In the genomic region with DNA sequence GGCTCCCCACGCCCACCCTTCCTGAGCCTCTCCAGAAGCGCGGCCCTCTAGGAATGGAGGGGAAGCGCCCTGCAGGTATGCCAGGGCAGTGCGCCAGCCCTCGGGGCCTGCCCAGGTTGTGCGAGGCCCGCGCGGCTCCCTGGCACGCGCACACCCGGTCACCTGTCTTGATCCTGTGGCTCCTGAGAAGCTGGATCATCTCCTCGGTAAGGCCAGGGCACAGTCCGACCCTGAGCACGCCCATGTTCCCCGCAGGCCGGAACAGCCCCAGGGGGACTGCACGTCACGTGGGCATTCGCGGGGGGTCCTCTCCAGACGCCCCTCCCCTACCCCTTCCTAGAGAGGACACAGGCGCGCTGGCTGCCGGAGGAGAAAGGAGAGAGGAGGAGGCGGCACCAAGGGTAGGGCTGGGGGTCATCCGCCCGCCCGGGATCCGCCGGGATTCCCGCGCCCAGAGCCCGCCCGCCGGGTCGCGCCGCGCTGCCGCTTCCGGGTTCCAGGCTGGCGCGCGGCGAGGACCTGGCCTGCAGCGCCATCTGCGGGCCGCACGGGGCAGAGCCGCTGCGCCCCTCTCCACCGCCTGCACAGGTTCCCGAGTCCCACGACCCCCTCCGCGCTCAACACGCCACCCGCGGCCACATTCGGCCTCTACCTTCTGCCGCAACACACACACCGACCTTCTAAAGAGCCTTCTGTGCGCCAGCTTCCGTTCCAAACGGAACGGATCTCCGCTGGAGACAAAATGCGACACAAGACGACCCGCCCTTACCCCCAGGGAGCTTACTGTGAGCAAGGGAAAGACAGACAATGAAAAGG, we compare ENCODE assay signal across 1 cellular context.
TF ChIP-seq lines count a peak whose summit lies in the region.

A gene (minus strand): TSS at position 491 of the 816 bp plus-strand sequence. CDS start 247 bp downstream, at position 244.

TF ChIP-seq in HepG2, 621 proteins besides CTCF, POLR2A, EP300 and RAD21 (continued from another document and continues in another):
- TF ChIP-seq RELA (CRISPR knock-in tag; IDR thresholded peaks at IDR 0.05) (no peak), HNF4G (IDR thresholded peaks at IDR 0.05; ENCODE audit: borderline replicate concordance, low read depth, low read length) (no peak), HNF4G (CRISPR knock-in tag; IDR thresholded peaks at IDR 0.05; ENCODE audit: borderline replicate concordance, low read depth) (0 out of 2 replicates have a peak, but pooled peaks have one; percentile 16), ZNF83 (CRISPR knock-in tag; IDR thresholded peaks at IDR 0.05; ENCODE audit: borderline replicate concordance) (no peak), HNRNPLL (IDR thresholded peaks at IDR 0.05; ENCODE audit: low read depth, low read length, poor library complexity, severe bottlenecking) (peak; percentile 67), ZNF672 (CRISPR knock-in tag; IDR thresholded peaks at IDR 0.05) (no peak), NFIB (CRISPR knock-in tag; IDR thresholded peaks at IDR 0.05; ENCODE audit: borderline replicate concordance) (no peak), ZNF501 (CRISPR knock-in tag; IDR thresholded peaks at IDR 0.05) (0 out of 2 replicates have a peak, but pooled peaks have one; percentile 19), KLF13 (CRISPR knock-in tag; IDR thresholded peaks at IDR 0.05) (0 out of 2 replicates have a peak, but pooled peaks have one; percentile 40), TARDBP (CRISPR knock-in tag; IDR thresholded peaks at IDR 0.05) (no peak), SIX4 (CRISPR knock-in tag; IDR thresholded peaks at IDR 0.05) (no peak), BORCS8-MEF2B (CRISPR knock-in tag; IDR thresholded peaks at IDR 0.05) (no peak), ZNF543 (CRISPR knock-in tag; IDR thresholded peaks at IDR 0.05) (peak; percentile 45; the same call in 1 of the 2 replicates), ZNF20 (CRISPR knock-in tag; IDR thresholded peaks at IDR 0.05) (no peak), NR1H2 (CRISPR knock-in tag; IDR thresholded peaks at IDR 0.05; ENCODE audit: borderline replicate concordance, low read depth) (0 out of 2 replicates have a peak, but pooled peaks have one; percentile 73), DPF2 (CRISPR knock-in tag; IDR thresholded peaks at IDR 0.05; ENCODE audit: borderline replicate concordance, low read depth) (no peak), ZNF10 (CRISPR knock-in tag; IDR thresholded peaks at IDR 0.05; ENCODE audit: borderline replicate concordance, low read depth) (0 out of 2 replicates have a peak, but pooled peaks have one; percentile 24), SAFB2 (CRISPR knock-in tag; IDR thresholded peaks at IDR 0.05; ENCODE audit: borderline replicate concordance, low read depth) (peak; percentile 52), ATAD3A (CRISPR knock-in tag; IDR thresholded peaks at IDR 0.05) (no peak), ZNF644 (CRISPR knock-in tag; IDR thresholded peaks at IDR 0.05; ENCODE audit: low read depth) (no peak), ZNF224 (CRISPR knock-in tag; IDR thresholded peaks at IDR 0.05) (peak; percentile 88; the same call in 1 of the 2 replicates), ZNF567 (CRISPR knock-in tag; IDR thresholded peaks at IDR 0.05; ENCODE audit: borderline replicate concordance) (0 out of 2 replicates have a peak, but pooled peaks have one; percentile 85), NR3C1 (CRISPR knock-in tag; IDR thresholded peaks at IDR 0.05) (no peak), SPEN (CRISPR knock-in tag; IDR thresholded peaks at IDR 0.05; ENCODE audit: low read depth) (peak; percentile 79; the same call in 1 of the 2 replicates), ZNF160 (CRISPR knock-in tag; IDR thresholded peaks at IDR 0.05) (no peak), ZNF326 (CRISPR knock-in tag; IDR thresholded peaks at IDR 0.05; ENCODE audit: borderline replicate concordance) (no peak), TCF7 (IDR thresholded peaks at IDR 0.05; ENCODE audit: low read depth) (no peak), RORA (CRISPR knock-in tag; IDR thresholded peaks at IDR 0.05) (no peak), ASH2L (IDR thresholded peaks at IDR 0.05; ENCODE audit: insufficient read length, low read depth, low read length) (peak; percentile 63), ONECUT2 (CRISPR knock-in tag; IDR thresholded peaks at IDR 0.05) (no peak), TSC22D2 (CRISPR knock-in tag; IDR thresholded peaks at IDR 0.05; ENCODE audit: borderline replicate concordance) (no peak), FOXJ3 (CRISPR knock-in tag; IDR thresholded peaks at IDR 0.05; ENCODE audit: borderline replicate concordance) (no peak)
- TF ChIP-seq, protein P1, sequence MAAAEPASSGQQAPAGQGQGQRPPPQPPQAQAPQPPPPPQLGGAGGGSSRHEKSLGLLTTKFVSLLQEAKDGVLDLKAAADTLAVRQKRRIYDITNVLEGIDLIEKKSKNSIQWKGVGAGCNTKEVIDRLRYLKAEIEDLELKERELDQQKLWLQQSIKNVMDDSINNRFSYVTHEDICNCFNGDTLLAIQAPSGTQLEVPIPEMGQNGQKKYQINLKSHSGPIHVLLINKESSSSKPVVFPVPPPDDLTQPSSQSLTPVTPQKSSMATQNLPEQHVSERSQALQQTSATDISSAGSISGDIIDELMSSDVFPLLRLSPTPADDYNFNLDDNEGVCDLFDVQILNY (CRISPR knock-in tag; conservative IDR thresholded peaks at IDR 0.05) = peak; percentile 76; the same call in 1 of the 2 replicates
- TF ChIP-seq, protein P2, sequence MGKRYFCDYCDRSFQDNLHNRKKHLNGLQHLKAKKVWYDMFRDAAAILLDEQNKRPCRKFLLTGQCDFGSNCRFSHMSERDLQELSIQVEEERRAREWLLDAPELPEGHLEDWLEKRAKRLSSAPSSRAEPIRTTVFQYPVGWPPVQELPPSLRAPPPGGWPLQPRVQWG (CRISPR knock-in tag; IDR thresholded peaks at IDR 0.05; ENCODE audit: borderline replicate concordance, low read depth) = no peak
- TF ChIP-seq, protein P3, sequence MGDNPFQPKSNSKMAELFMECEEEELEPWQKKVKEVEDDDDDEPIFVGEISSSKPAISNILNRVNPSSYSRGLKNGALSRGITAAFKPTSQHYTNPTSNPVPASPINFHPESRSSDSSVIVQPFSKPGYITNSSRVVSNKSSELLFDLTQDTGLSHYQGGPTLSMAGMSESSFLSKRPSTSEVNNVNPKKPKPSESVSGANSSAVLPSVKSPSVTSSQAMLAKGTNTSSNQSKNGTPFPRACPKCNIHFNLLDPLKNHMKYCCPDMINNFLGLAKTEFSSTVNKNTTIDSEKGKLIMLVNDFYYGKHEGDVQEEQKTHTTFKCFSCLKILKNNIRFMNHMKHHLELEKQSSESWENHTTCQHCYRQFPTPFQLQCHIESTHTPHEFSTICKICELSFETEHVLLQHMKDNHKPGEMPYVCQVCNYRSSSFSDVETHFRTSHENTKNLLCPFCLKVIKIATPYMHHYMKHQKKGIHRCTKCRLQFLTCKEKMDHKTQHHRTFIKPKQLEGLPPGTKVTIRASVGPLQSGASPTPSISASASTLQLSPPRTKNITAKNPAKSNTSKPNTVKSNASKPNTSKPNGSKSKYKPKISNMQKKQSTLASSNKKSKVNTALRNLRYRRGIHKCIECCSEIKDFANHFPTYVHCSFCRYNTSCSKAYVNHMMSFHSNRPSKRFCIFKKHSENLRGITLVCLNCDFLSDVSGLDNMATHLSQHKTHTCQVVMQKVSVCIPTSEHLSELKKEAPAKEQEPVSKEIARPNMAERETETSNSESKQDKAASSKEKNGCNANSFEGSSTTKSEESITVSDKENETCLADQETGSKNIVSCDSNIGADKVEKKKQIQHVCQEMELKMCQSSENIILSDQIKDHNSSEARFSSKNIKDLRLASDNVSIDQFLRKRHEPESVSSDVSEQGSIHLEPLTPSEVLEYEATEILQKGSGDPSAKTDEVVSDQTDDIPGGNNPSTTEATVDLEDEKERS (CRISPR knock-in tag; IDR thresholded peaks at IDR 0.05) = no peak
- TF ChIP-seq, protein P4, sequence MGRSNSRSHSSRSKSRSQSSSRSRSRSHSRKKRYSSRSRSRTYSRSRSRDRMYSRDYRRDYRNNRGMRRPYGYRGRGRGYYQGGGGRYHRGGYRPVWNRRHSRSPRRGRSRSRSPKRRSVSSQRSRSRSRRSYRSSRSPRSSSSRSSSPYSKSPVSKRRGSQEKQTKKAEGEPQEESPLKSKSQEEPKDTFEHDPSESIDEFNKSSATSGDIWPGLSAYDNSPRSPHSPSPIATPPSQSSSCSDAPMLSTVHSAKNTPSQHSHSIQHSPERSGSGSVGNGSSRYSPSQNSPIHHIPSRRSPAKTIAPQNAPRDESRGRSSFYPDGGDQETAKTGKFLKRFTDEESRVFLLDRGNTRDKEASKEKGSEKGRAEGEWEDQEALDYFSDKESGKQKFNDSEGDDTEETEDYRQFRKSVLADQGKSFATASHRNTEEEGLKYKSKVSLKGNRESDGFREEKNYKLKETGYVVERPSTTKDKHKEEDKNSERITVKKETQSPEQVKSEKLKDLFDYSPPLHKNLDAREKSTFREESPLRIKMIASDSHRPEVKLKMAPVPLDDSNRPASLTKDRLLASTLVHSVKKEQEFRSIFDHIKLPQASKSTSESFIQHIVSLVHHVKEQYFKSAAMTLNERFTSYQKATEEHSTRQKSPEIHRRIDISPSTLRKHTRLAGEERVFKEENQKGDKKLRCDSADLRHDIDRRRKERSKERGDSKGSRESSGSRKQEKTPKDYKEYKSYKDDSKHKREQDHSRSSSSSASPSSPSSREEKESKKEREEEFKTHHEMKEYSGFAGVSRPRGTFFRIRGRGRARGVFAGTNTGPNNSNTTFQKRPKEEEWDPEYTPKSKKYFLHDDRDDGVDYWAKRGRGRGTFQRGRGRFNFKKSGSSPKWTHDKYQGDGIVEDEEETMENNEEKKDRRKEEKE (IDR thresholded peaks at IDR 0.05) = no peak
- TF ChIP-seq, protein P5, sequence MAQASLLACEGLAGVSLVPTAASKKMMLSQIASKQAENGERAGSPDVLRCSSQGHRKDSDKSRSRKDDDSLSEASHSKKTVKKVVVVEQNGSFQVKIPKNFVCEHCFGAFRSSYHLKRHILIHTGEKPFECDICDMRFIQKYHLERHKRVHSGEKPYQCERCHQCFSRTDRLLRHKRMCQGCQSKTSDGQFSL (CRISPR knock-in tag; IDR thresholded peaks at IDR 0.05) = no peak
- TF ChIP-seq, protein P6, sequence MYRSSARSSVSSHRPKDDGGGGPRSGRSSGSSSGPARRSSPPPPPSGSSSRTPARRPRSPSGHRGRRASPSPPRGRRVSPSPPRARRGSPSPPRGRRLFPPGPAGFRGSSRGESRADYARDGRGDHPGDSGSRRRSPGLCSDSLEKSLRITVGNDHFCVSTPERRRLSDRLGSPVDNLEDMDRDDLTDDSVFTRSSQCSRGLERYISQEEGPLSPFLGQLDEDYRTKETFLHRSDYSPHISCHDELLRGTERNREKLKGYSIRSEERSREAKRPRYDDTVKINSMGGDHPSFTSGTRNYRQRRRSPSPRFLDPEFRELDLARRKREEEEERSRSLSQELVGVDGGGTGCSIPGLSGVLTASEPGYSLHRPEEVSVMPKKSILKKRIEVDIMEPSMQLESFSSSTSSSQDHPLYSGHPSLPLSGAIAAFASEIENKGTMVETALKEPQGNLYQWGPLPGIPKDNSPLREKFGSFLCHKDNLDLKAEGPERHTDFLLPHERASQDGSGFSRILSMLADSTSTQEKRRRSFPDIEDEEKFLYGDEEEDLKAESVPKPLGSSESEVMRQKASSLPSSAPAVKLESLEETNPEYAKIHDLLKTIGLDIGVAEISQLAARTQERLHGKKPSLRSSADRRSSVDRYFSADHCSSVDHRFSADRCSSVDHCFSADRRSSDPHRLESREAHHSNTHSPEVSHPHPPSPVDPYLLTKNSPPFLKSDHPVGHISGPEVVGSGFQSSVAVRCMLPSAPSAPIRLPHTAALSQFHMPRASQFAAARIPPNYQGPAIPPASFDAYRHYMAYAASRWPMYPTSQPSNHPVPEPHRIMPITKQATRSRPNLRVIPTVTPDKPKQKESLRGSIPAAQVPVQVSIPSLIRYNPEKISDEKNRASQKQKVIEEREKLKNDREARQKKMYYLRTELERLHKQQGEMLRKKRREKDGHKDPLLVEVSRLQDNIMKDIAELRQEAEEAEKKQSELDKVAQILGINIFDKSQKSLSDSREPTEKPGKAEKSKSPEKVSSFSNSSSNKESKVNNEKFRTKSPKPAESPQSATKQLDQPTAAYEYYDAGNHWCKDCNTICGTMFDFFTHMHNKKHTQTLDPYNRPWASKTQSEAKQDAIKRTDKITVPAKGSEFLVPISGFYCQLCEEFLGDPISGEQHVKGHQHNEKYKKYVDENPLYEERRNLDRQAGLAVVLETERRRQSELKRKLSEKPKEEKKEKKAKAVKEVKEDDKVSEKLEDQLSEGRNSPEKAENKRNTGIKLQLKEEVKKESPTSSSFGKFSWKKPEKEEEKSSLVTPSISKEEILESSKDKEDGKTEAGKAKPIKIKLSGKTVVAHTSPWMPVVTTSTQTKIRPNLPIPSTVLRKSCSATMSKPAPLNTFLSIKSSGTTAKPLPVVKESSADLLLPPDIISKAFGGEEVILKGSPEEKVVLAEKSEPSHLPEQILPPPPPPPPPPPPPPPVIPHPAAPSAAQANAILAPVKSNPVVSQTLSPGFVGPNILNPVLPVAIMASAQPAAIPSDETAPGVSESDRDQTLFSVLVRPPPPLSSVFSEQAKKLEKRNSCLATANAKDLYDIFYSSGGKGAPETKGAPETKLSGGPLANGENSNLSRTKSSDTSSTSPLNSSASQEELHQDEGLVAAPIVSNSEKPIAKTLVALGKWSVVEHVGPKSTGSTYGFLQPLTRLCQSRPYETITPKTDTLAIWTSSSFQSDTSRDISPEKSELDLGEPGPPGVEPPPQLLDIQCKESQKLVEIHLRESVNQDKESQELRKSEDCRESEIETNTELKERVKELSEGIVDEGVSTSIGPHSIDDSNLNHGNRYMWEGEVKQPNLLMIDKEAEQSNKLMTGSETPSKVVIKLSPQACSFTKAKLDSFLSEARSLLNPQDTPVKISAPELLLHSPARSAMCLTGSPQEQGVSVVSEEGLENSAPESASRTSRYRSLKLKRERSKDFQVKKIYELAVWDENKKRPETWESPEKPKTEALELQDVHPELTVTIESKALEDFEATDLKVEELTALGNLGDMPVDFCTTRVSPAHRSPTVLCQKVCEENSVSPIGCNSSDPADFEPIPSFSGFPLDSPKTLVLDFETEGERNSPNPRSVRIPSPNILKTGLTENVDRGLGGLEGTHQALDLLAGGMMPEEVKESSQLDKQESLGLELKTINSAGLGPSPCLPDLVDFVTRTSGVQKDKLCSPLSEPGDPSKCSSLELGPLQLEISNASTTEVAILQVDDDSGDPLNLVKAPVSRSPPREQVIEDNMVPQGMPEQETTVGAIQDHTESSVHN (CRISPR knock-in tag; IDR thresholded peaks at IDR 0.05) = no peak
- TF ChIP-seq, protein P7, sequence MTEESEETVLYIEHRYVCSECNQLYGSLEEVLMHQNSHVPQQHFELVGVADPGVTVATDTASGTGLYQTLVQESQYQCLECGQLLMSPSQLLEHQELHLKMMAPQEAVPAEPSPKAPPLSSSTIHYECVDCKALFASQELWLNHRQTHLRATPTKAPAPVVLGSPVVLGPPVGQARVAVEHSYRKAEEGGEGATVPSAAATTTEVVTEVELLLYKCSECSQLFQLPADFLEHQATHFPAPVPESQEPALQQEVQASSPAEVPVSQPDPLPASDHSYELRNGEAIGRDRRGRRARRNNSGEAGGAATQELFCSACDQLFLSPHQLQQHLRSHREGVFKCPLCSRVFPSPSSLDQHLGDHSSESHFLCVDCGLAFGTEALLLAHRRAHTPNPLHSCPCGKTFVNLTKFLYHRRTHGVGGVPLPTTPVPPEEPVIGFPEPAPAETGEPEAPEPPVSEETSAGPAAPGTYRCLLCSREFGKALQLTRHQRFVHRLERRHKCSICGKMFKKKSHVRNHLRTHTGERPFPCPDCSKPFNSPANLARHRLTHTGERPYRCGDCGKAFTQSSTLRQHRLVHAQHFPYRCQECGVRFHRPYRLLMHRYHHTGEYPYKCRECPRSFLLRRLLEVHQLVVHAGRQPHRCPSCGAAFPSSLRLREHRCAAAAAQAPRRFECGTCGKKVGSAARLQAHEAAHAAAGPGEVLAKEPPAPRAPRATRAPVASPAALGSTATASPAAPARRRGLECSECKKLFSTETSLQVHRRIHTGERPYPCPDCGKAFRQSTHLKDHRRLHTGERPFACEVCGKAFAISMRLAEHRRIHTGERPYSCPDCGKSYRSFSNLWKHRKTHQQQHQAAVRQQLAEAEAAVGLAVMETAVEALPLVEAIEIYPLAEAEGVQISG (CRISPR knock-in tag; IDR thresholded peaks at IDR 0.05) = peak; percentile 82
